ENCODE assay signal across 15 cellular contexts in genomic region chr6:3791526-3792212, GRCh38.
"Had no signal": no experiment of that assay in that cellular context is flagged by ENCODE, and none has a peak within 500 bp of the region (broad histone marks: within the 10 kb centered on the region; RNA-seq: fewer than 3 reads in every experiment).

No MANE protein-coding gene starts in this region.

- DNase-seq: central memory CD4-positive, alpha-beta T cell; cortex of kidney; effector memory CD4-positive, alpha-beta T cell; left lung; mesendoderm; ovary; stimulated activated CD4-positive, alpha-beta T cell treated with anti-CD3 and anti-CD28 coated beads, Interleukin-4, amount 100 ng/mL, for 1 hour; T1000 had no signal

- H3K36me3 ChIP-seq: gastroesophageal sphincter, left lung, ovary, tibial artery had no signal

- H3K4me1 Mint-ChIP-seq: activated naive CD4-positive, alpha-beta T cell treated with anti-CD3 and anti-CD28 coated beads, Interleukin-2, amount 50 U/mL, for 24 hours; T-cell had no signal

- ATAC-seq: gastroesophageal sphincter, left lung, T-cell had no signal

- H3K27me3 Mint-ChIP-seq: activated naive CD4-positive, alpha-beta T cell treated with anti-CD3 and anti-CD28 coated beads, Interleukin-2, amount 50 U/mL, for 24 hours had no signal

- H3K4me3 ChIP-seq: gastroesophageal sphincter, left lung, ovary, tibial artery had no signal

- FAIRE-seq: keratinocyte had no signal

- H3K9me3 ChIP-seq: gastroesophageal sphincter, left lung, ovary, tibial artery had no signal

- H3K36me3 Mint-ChIP-seq: activated naive CD4-positive, alpha-beta T cell treated with anti-CD3 and anti-CD28 coated beads, Interleukin-2, amount 50 U/mL, for 24 hours; T-cell had no signal

- H3K4me1 ChIP-seq: left lung had no signal

- H3K27ac ChIP-seq: gastroesophageal sphincter, left lung, ovary, tibial artery, VCaP had no signal

- H3K4me3 Mint-ChIP-seq: activated naive CD4-positive, alpha-beta T cell treated with anti-CD3 and anti-CD28 coated beads, Interleukin-2, amount 50 U/mL, for 24 hours; T-cell had no signal

- H3K9me3 Mint-ChIP-seq: activated naive CD4-positive, alpha-beta T cell treated with anti-CD3 and anti-CD28 coated beads, Interleukin-2, amount 50 U/mL, for 24 hours; activated T-helper 2 cell treated with anti-CD3 and anti-CD28 coated beads, Interferon-gamma antibody, Interleukin-2, Interleukin-4, amounts not matched to agents 10 μg/mL and 5 μg/mL and 100 μg/mL, durations not matched to agents 14 hours and 24 hours and 36 hours; T-cell had no signal

- H3K27me3 ChIP-seq: gastroesophageal sphincter, left lung, ovary, tibial artery had no signal

- H3K27ac Mint-ChIP-seq: activated naive CD4-positive, alpha-beta T cell treated with anti-CD3 and anti-CD28 coated beads, Interleukin-2, amount 50 U/mL, for 24 hours; activated T-helper 2 cell treated with anti-CD3 and anti-CD28 coated beads, Interferon-gamma antibody, Interleukin-2, Interleukin-4, amounts not matched to agents 10 μg/mL and 5 μg/mL and 100 μg/mL, durations not matched to agents 14 hours and 24 hours and 36 hours; T-cell had no signal
